ENCODE assay signal across 8 cellular contexts in the genomic region with DNA sequence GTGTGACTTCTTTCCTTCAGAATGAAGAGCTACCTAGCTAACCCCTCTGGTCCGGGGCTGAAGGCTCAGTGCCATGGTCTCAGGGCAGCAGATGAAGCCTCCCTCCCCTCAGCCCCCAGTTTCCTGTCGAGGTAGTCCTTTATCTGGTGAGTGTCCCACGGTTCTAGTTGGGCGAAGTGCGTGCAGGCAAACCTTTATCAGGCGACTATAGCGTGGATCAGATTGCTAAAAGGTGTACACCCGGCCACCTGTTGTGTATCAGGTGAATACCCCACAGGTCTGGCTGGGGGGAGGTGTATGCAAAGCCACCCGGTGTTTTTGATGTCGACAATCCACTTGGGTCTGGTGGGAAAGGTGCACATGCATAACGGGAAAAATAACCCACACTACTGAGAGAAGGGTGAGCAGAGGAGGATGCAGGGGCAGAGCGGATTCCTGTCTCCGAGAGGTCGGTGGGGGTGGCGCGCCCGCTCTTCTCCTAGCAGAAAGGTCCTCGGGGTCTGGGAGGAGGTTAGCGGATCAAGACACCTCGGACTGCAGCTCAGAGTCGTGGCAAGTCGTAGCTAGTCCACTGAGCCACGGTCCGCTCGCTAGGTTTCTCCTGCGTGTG. TPM values are rescaled to one million over a fixed set of nuclear protein-coding genes. Genes with fewer than 3 reads are reported as not detected.
DNase-seq lines count a peak whose midpoint lies in the region; ATAC-seq and FAIRE-seq lines count a peak whose summit lies in the region.

No MANE protein-coding gene starts in this region.

- no peak for FAIRE-seq in small intestine (lab: Jason Lieb, UNC)

- DNase-seq in COLO668 (lab: John Stamatoyannopoulos, UW; ENCODE audit: unreplicated experiment) (peak; percentile 38), NAMALWA (ENCODE audit: low spot score) (peak; percentile 64), iPS DF 6.9 (ENCODE audit: low read depth, low spot score) (no peak), small intestine (peak; percentile 25), occipital lobe (lab: John Stamatoyannopoulos, UW) (no peak), LoVo (ENCODE audit: low spot score) (no peak)
- peak; percentile 41 for DNase-seq in activated naive CD8-positive, alpha-beta T cell treated with anti-CD3 and anti-CD28 coated beads, Interleukin-2, amount 50 U/mL, for 24 hours

- H3K4me3 ChIP-seq in iPS DF 6.9 (ENCODE audit: low read length) (peak overlapping the region; percentile 96), small intestine (ENCODE audit: low read depth in 1 of 2, low read length in 2 of 2) (peak overlapping the region; percentile 80 to 81)

- H3K36me3 ChIP-seq in iPS DF 6.9 (ENCODE audit: control insufficient read depth, insufficient read depth, low read length) (no peaks in the 10 kb centered on the region), small intestine (ENCODE audit: control insufficient read depth in 2 of 2, insufficient read depth in 2 of 2, low read length in 2 of 2) (no peaks in the 10 kb centered on the region)

- WGBS in iPS DF 6.9 (ENCODE audit: insufficient coverage, insufficient read length) = no CpG with 5 or more reads among the region's 26 CpGs
- WGBS in small intestine, 3 donors = 1 to 2% (median 1%) methylated on average over 26 of the region's 26 CpGs

- peaks cover 26% of the 10 kb centered on the region for H3K36me3 Mint-ChIP-seq in activated naive CD8-positive, alpha-beta T cell treated with anti-CD3 and anti-CD28 coated beads, Interleukin-2, amount 50 U/mL, for 24 hours (ENCODE audit: low read depth)

- H3K4me1 ChIP-seq in iPS DF 6.9 (ENCODE audit: control insufficient read depth, insufficient read depth, low read length) (no peaks in the 10 kb centered on the region), small intestine (ENCODE audit: control insufficient read depth in 2 of 2, insufficient read depth in 1 of 2, low read depth in 1 of 2, low read length in 1 of 2) (peaks cover 0 to 4% of the 10 kb centered on the region in 2 donors)

- ATAC-seq in GM21515 (IDR thresholded peaks at IDR 0.05; ENCODE audit: unreplicated experiment) = peak; percentile 3
- ATAC-seq in activated naive CD8-positive, alpha-beta T cell treated with anti-CD3 and anti-CD28 coated beads, Interleukin-2, amount 50 U/mL, for 24 hours = peak; percentile 1

- peaks cover 82% of the 10 kb centered on the region for H3K4me1 Mint-ChIP-seq in activated naive CD8-positive, alpha-beta T cell treated with anti-CD3 and anti-CD28 coated beads, Interleukin-2, amount 50 U/mL, for 24 hours

- H3K9me3 Mint-ChIP-seq in activated naive CD8-positive, alpha-beta T cell treated with anti-CD3 and anti-CD28 coated beads, Interleukin-2, amount 50 U/mL, for 24 hours = no peaks in the 10 kb centered on the region

- H3K27ac ChIP-seq in iPS DF 6.9 (ENCODE audit: low read length) (no peak overlapping the region), small intestine (ENCODE audit: low read depth in 1 of 2, low read length in 1 of 2) (peak overlapping the region; percentile 79 to 92)

- H3K27me3 Mint-ChIP-seq in activated naive CD8-positive, alpha-beta T cell treated with anti-CD3 and anti-CD28 coated beads, Interleukin-2, amount 50 U/mL, for 24 hours = no peaks in the 10 kb centered on the region

- no peaks in the 10 kb centered on the region for H3K27me3 ChIP-seq in iPS DF 6.9 (ENCODE audit: control insufficient read depth, insufficient read depth, low read length)
- H3K27me3 ChIP-seq in small intestine (ENCODE audit: control insufficient read depth in 2 of 2, insufficient read depth in 2 of 2, low read length in 2 of 2) = no peaks in the 10 kb centered on the region

- H3K4me3 Mint-ChIP-seq in activated naive CD8-positive, alpha-beta T cell treated with anti-CD3 and anti-CD28 coated beads, Interleukin-2, amount 50 U/mL, for 24 hours = peak overlapping the region; percentile 88

- no peaks in the 10 kb centered on the region for H3K9me3 ChIP-seq in iPS DF 6.9 (ENCODE audit: control insufficient read depth, insufficient read depth, low read length)
- H3K9me3 ChIP-seq in small intestine (ENCODE audit: control insufficient read depth, low read depth) = no peaks in the 10 kb centered on the region

- H3K27ac Mint-ChIP-seq in activated naive CD8-positive, alpha-beta T cell treated with anti-CD3 and anti-CD28 coated beads, Interleukin-2, amount 50 U/mL, for 24 hours = peak overlapping the region; percentile 93

RNA-seq across cellular contexts. Expression of gene SLC12A6, which starts 0.5 kb away (rescaled TPM):
- polyA plus RNA-seq in small intestine = 1 to 10 TPM; 3.5 to 6.5 (median 5.1) TPM
- total RNA-seq in occipital lobe = 39.5 TPM

RNA-seq across cellular contexts. Expression of gene NOP10, which starts 5.9 kb away (rescaled TPM):
- 100 to 1,000 TPM; 257 to 422 (median 418) TPM for polyA plus RNA-seq in small intestine
- 77.4 TPM for total RNA-seq in occipital lobe

RNA-seq across cellular contexts. Expression of gene NUTM1, which starts 6.1 kb away (rescaled TPM):
- polyA plus RNA-seq in small intestine = under 1 TPM in 1 of 3 donors, not detected in 2; 0.01 TPM
- total RNA-seq in occipital lobe = not detected

RNA-seq across cellular contexts. Expression of gene LPCAT4, which starts 29.9 kb away (rescaled TPM):
- polyA plus RNA-seq in small intestine = 10 to 100 TPM; 19.7 to 85.0 (median 79.8) TPM
- 16.4 TPM for total RNA-seq in occipital lobe

Comparison
In these comparisons a context has a peak if more than half of its experiments do, and no peak if none do; other contexts are left out.
1. DNase-seq: peak in COLO668 (single experiment), NAMALWA (single experiment), activated naive CD8-positive, alpha-beta T cell treated with anti-CD3 and anti-CD28 coated beads, Interleukin-2, amount 50 U/mL, for 24 hours (single experiment) and small intestine (single experiment); none in iPS DF 6.9 (single experiment), occipital lobe (single experiment) and LoVo (single experiment).